Comparison of ENCODE assay signal across 36 cellular contexts in genomic region chr20:32072168-32072721, GRCh38. TPM values are rescaled to one million over a fixed set of nuclear protein-coding genes. Genes with fewer than 3 reads are reported as not detected.
A peak's percentile ranks its signal among the peaks of the same experiment; 100 is the strongest.
DNase-seq lines count a peak whose midpoint lies in the region; ATAC-seq, FAIRE-seq and TF ChIP-seq lines count a peak whose summit lies in the region.
"Had no signal": no experiment of that assay in that cellular context is flagged by ENCODE, and none has a peak within 500 bp of the region (broad histone marks: within the 10 kb centered on the region; RNA-seq: fewer than 3 reads in every experiment).

No MANE protein-coding gene starts in this region.

- 7% methylated on average over 4 of the region's 4 CpGs for WGBS in HepG2 (ENCODE audit: low lambda C conversion rate)
- WGBS in right lobe of liver (ENCODE audit: insufficient coverage, low coverage, low lambda C conversion rate, missing lambda C conversion rate) = 64% methylated on average over 4 of the region's 4 CpGs

- no peak overlapping the region for H3K27ac Mint-ChIP-seq in activated naive CD4-positive, alpha-beta T cell treated with anti-CD3 and anti-CD28 coated beads, Interleukin-2, amount 50 U/mL, for 72 hours
- H3K27ac Mint-ChIP-seq: activated CD4-positive, alpha-beta T cell treated with anti-CD3 and anti-CD28 coated beads, Interleukin-2, amount 10 ng/mL, durations not matched to agents 24 days and 14 days; activated naive CD8-positive, alpha-beta T cell treated with anti-CD3 and anti-CD28 coated beads for 36 hours; CD4-positive, alpha-beta memory T cell; natural killer cell; stimulated activated naive B cell treated with anti-CD40 and anti-IgM and Interleukin-4, amounts not matched to agents 10 μg/mL and 1 μg/mL and 100 μg/mL, for 72 hours; type B pancreatic cell had no signal

- no peak for FAIRE-seq in HepG2 (lab: Jason Lieb, UNC)
- FAIRE-seq: A204.1, GM12891, small intestine had no signal

- CTCF ChIA-PET in HepG2 (lab: Yijun Ruan, JAX; ENCODE audit: low intra/inter-chr PET ratio, low total read pairs) = no interaction called here

- H3K27me3 ChIP-seq in HepG2 (ENCODE audit: control insufficient read depth in 1 of 2, insufficient read depth in 2 of 2, low read length in 2 of 2) (peaks cover 8 to 61% of the 10 kb centered on the region in 2 experiments; a peak in 4 of 5 replicates), right lobe of liver (no peaks in the 10 kb centered on the region), duodenal mucosa (ENCODE audit: control insufficient read depth in 1 of 2, insufficient read depth in 2 of 2, low read length in 2 of 2) (peaks cover 0 to 5% of the 10 kb centered on the region in 2 donors)

- no peak for TF ChIP-seq RAD21 in HepG2 (CRISPR knock-in tag; IDR thresholded peaks at IDR 0.05)

- H3K4me1 ChIP-seq in HepG2 (ENCODE audit: insufficient read depth, low read length) = peaks cover 23% of the 10 kb centered on the region
- H3K4me1 ChIP-seq in right lobe of liver = no peaks in the 10 kb centered on the region
- H3K4me1 ChIP-seq in duodenal mucosa (ENCODE audit: control insufficient read depth in 1 of 2, insufficient read depth in 2 of 2, low read length in 2 of 2) = peaks cover 0 to 3% of the 10 kb centered on the region in 2 donors
- H3K4me1 ChIP-seq: breast epithelium had no signal

- POLR2A ChIA-PET in HepG2 (lab: Yijun Ruan, JAX) = no interaction called here

- no peak overlapping the region for H3K27ac ChIP-seq in HepG2 (ENCODE audit: extremely low read length, insufficient read depth, low read length)
- H3K27ac ChIP-seq in right lobe of liver = no peak overlapping the region
- peak overlapping the region; percentile 25 for H3K27ac ChIP-seq in duodenal mucosa (ENCODE audit: low read depth, low read length)
- H3K27ac ChIP-seq: breast epithelium, epithelial cell of prostate had no signal

- intact Hi-C loops in HepG2 (cut with micrococcal nuclease; ENCODE audit: unreplicated experiment) = no loop called here
- intact Hi-C loops in right lobe of liver (cut with DNase I) = no loop called here

- ATAC-seq in HepG2 (peak; percentile 12; the same call in 1 of the 3 replicates), right lobe of liver (no peak), GM19324 (IDR thresholded peaks at IDR 0.05; ENCODE audit: low FRiP score, unreplicated experiment) (no peak)
- ATAC-seq in activated naive CD4-positive, alpha-beta T cell treated with anti-CD3 and anti-CD28 coated beads, Interleukin-2, amount 50 U/mL, for 72 hours = no peak
- ATAC-seq: left cardiac atrium; mucosa of descending colon; natural killer cell; Panc1; stimulated activated naive B cell treated with anti-CD40 and anti-IgM and Interleukin-4, amounts not matched to agents 10 μg/mL and 1 μg/mL and 100 μg/mL, for 72 hours had no signal

- H3K9ac ChIP-seq in HepG2 (ENCODE audit: insufficient read depth, low read depth, low read length) (no peak overlapping the region), duodenal mucosa (ENCODE audit: low read depth in 1 of 2, low read length in 2 of 2) (no peak overlapping the region)

- no peak for TF ChIP-seq CTCF in HepG2 (CRISPR knock-in tag; IDR thresholded peaks at IDR 0.05)
- TF ChIP-seq CTCF in right lobe of liver (IDR thresholded peaks at IDR 0.05) = no peak

- no peaks in the 10 kb centered on the region for H3K79me2 ChIP-seq in HepG2 (ENCODE audit: insufficient read depth, low read length)

- no peaks in the 10 kb centered on the region for H4K20me1 ChIP-seq in HepG2 (ENCODE audit: insufficient read depth, low read length)

- TF ChIP-seq EP300 in HepG2 (IDR thresholded peaks at IDR 0.05; ENCODE audit: low read depth in 2 of 2, low read length in 2 of 2) (no peak), HepG2 (CRISPR knock-in tag; IDR thresholded peaks at IDR 0.05; ENCODE audit: borderline replicate concordance) (no peak)

- no peaks in the 10 kb centered on the region for H3K36me3 Mint-ChIP-seq in activated naive CD4-positive, alpha-beta T cell treated with anti-CD3 and anti-CD28 coated beads, Interleukin-2, amount 50 U/mL, for 72 hours
- H3K36me3 Mint-ChIP-seq: activated naive CD8-positive, alpha-beta T cell treated with anti-CD3 and anti-CD28 coated beads for 36 hours; CD4-positive, alpha-beta memory T cell; natural killer cell; type B pancreatic cell had no signal

- peak overlapping the region; percentile 30; the same call in 1 of the 2 replicates for H3K4me2 ChIP-seq in HepG2 (ENCODE audit: low read depth, low read length)

- no peak for DNase-seq in HepG2 (ENCODE audit: low spot score)
- DNase-seq in right lobe of liver = no peak
- peak; percentile 60 for DNase-seq in NCI-H82 (lab: John Stamatoyannopoulos, UW)
- no peak for DNase-seq in erythroblast (lab: John Stamatoyannopoulos, UW)
- no peak for DNase-seq in GM03348 (ENCODE audit: low spot score)
- no peak for DNase-seq in activated naive CD4-positive, alpha-beta T cell treated with anti-CD3 and anti-CD28 coated beads, Interleukin-2, amount 50 U/mL, for 72 hours (ENCODE audit: low spot score in 2 of 2)
- DNase-seq: activated CD4-positive, alpha-beta T cell treated with anti-CD3 and anti-CD28 coated beads, Interleukin-2, amount 10 ng/mL, durations not matched to agents 24 days and 14 days; activated naive CD8-positive, alpha-beta T cell treated with anti-CD3 and anti-CD28 coated beads for 36 hours; anterior cingulate cortex; CD4-positive, alpha-beta memory T cell; effector CD8-positive, alpha-beta T cell; H9; hypothalamus; Karpas-422; left cardiac atrium; mucosa of descending colon; natural killer cell; NCI-H1436; NCI-H524; SHP77; small intestine; stimulated activated naive B cell treated with anti-CD40 and anti-IgM and Interleukin-4, amounts not matched to agents 10 μg/mL and 1 μg/mL and 100 μg/mL, for 72 hours; substantia nigra; T1000 had no signal

- no peaks in the 10 kb centered on the region for H3K9me3 ChIP-seq in HepG2 (ENCODE audit: low read length)
- H3K9me3 ChIP-seq in right lobe of liver = no peaks in the 10 kb centered on the region
- H3K9me3 ChIP-seq in duodenal mucosa (ENCODE audit: control insufficient read depth in 1 of 2, low read length in 2 of 2) = no peaks in the 10 kb centered on the region
- H3K9me3 ChIP-seq: breast epithelium, mucosa of descending colon had no signal

- H3K9me3 Mint-ChIP-seq in activated naive CD4-positive, alpha-beta T cell treated with anti-CD3 and anti-CD28 coated beads, Interleukin-2, amount 50 U/mL, for 72 hours = no peaks in the 10 kb centered on the region
- H3K9me3 Mint-ChIP-seq: activated CD4-positive, alpha-beta T cell treated with anti-CD3 and anti-CD28 coated beads, Interleukin-2, amount 10 ng/mL, durations not matched to agents 24 days and 14 days; activated naive CD8-positive, alpha-beta T cell treated with anti-CD3 and anti-CD28 coated beads for 36 hours; CD4-positive, alpha-beta memory T cell; H9; natural killer cell; stimulated activated naive B cell treated with anti-CD40 and anti-IgM and Interleukin-4, amounts not matched to agents 10 μg/mL and 1 μg/mL and 100 μg/mL, for 72 hours; type B pancreatic cell had no signal

- TF ChIP-seq POLR2A in HepG2 (IDR thresholded peaks at IDR 0.05; ENCODE audit: insufficient read depth in 1 of 2, low read depth in 2 of 2, low read length in 2 of 2) = no peak
- TF ChIP-seq POLR2A in right lobe of liver (IDR thresholded peaks at IDR 0.05) = no peak
- no peak for TF ChIP-seq POLR2A in erythroblast (IDR thresholded peaks at IDR 0.05; ENCODE audit: low read length)

- H3K4me3 ChIP-seq in HepG2 (replicated peaks in 1 of 3; ENCODE audit: insufficient read depth in 1 of 3, low read depth in 2 of 3, low read length in 3 of 3) = no peak overlapping the region
- H3K4me3 ChIP-seq in right lobe of liver = no peak overlapping the region
- H3K4me3 ChIP-seq in duodenal mucosa (ENCODE audit: low read depth in 1 of 2, low read length in 2 of 2) = no peak overlapping the region
- H3K4me3 ChIP-seq: breast epithelium, lung, mucosa of descending colon had no signal

- in situ Hi-C loops in HepG2 (cut with HindIII; ENCODE audit: extremely low pct_ligation_motif_present, low pct_unique_long_range_greater_than_20kb) = no loop called here

- no peak overlapping the region for H2AFZ ChIP-seq in HepG2 (ENCODE audit: low read length)

- no peaks in the 10 kb centered on the region for H3K36me3 ChIP-seq in HepG2 (replicated peaks in 1 of 2; ENCODE audit: control insufficient read depth in 1 of 2, insufficient read depth in 2 of 2, low read length in 2 of 2)
- no peaks in the 10 kb centered on the region for H3K36me3 ChIP-seq in right lobe of liver
- H3K36me3 ChIP-seq in duodenal mucosa (ENCODE audit: control insufficient read depth in 1 of 2, insufficient read depth in 2 of 2, low read length in 2 of 2) = no peaks in the 10 kb centered on the region
- H3K36me3 ChIP-seq: breast epithelium had no signal

- no TSS peak for BruUV-seq in HepG2 (replicated peaks; lab: Mats Ljungman, UMichigan)

RNA-seq across cellular contexts. Expression of gene HCK, which starts 20.2 kb away (rescaled TPM):
- total RNA-seq in HepG2 (2016; rRNA removed; fragmentation: Illumina TruSeq; extraction: Trizol) (not detected in 2 replicates), right lobe of liver (10 to 100 TPM in 1 of 6 experiments, 1 to 10 TPM in 5; 2.9 to 17.1 (median 5.6) TPM)
- total RNA-seq in HepG2 (2016; cell fraction: cytosol; rRNA removed; fragmentation: Illumina TruSeq; extraction: Trizol; ENCODE audit: low read depth) = not detected in 2 replicates
- total RNA-seq in HepG2 (2016; cell fraction: insoluble cytoplasmic fraction; rRNA removed; fragmentation: Illumina TruSeq; extraction: Trizol) = not detected in 2 replicates
- total RNA-seq in HepG2 (2016; cell fraction: membrane; rRNA removed; fragmentation: Illumina TruSeq; extraction: Trizol) = not detected in 2 replicates
- not detected in 2 replicates for total RNA-seq in HepG2 (2016; cell fraction: nucleus; rRNA removed; fragmentation: Illumina TruSeq; extraction: Trizol)
- 0.04 and 0.10 TPM in 2 replicates for polyA plus RNA-seq in HepG2 (2011; rRNA removed)
- 0.05 TPM in 1 of 2 replicates, not detected in the other for polyA plus RNA-seq in HepG2 (2011; cell fraction: cytosol; rRNA removed)
- polyA plus RNA-seq in HepG2 (2011; cell fraction: nucleus; rRNA removed) = 0.06 TPM in 1 of 2 replicates, not detected in the other
- not detected in 2 replicates for polyA plus RNA-seq in HepG2 (2012)
- polyA plus RNA-seq in HepG2 (2016; cell fraction: cytosol; fragmentation: Illumina TruSeq; extraction: Trizol; ENCODE audit: low read depth) = not detected in 2 replicates
- polyA plus RNA-seq in HepG2 (2016; cell fraction: insoluble cytoplasmic fraction; fragmentation: Illumina TruSeq; extraction: Trizol; ENCODE audit: low read depth) = not detected in 2 replicates
- polyA plus RNA-seq in HepG2 (2016; cell fraction: membrane; fragmentation: Illumina TruSeq; extraction: Trizol; ENCODE audit: low read depth) = not detected in 2 replicates
- not detected in 2 replicates for polyA plus RNA-seq in HepG2 (2016; cell fraction: nucleus; fragmentation: Illumina TruSeq; extraction: Trizol; ENCODE audit: insufficient read depth, low read depth)
- polyA minus RNA-seq in HepG2 (2011; rRNA and poly(A)+ RNA removed; ENCODE audit: low replicate concordance) = not detected in 2 replicates
- not detected in 2 replicates for polyA minus RNA-seq in HepG2 (2011; cell fraction: cytosol; rRNA and poly(A)+ RNA removed)
- polyA minus RNA-seq in HepG2 (2011; cell fraction: nucleus; rRNA and poly(A)+ RNA removed) = not detected in 2 replicates
- under 1 TPM in 1 of 2 donors, not detected in 1; 0.16 TPM for total RNA-seq in activated naive CD4-positive, alpha-beta T cell treated with anti-CD3 and anti-CD28 coated beads, Interleukin-2, amount 50 U/mL, for 72 hours
- total RNA-seq: activated CD4-positive, alpha-beta T cell treated with anti-CD3 and anti-CD28 coated beads, Interleukin-2, amount 10 ng/mL, durations not matched to agents 24 days and 14 days; activated CD8-positive, alpha-beta memory T cell treated with anti-CD3 and anti-CD28 coated beads for 36 hours; activated naive CD8-positive, alpha-beta T cell treated with anti-CD3 and anti-CD28 coated beads for 36 hours; Daoy; glomerular endothelial cell had no signal

RNA-seq across cellular contexts. Expression of gene TM9SF4, which starts 37.3 kb away (rescaled TPM):
- total RNA-seq in HepG2 (2016; rRNA removed; fragmentation: Illumina TruSeq; extraction: Trizol) = 30.3 and 53.5 TPM in 2 replicates
- total RNA-seq in HepG2 (2016; cell fraction: cytosol; rRNA removed; fragmentation: Illumina TruSeq; extraction: Trizol; ENCODE audit: low read depth) = 8.9 and 10.2 TPM in 2 replicates
- total RNA-seq in HepG2 (2016; cell fraction: insoluble cytoplasmic fraction; rRNA removed; fragmentation: Illumina TruSeq; extraction: Trizol) = 26.6 and 52.8 TPM in 2 replicates
- total RNA-seq in HepG2 (2016; cell fraction: membrane; rRNA removed; fragmentation: Illumina TruSeq; extraction: Trizol) = 16.3 and 19.5 TPM in 2 replicates
- total RNA-seq in HepG2 (2016; cell fraction: nucleus; rRNA removed; fragmentation: Illumina TruSeq; extraction: Trizol) = 67.0 and 79.9 TPM in 2 replicates
- 171 and 183 TPM in 2 replicates for polyA plus RNA-seq in HepG2 (2011; rRNA removed)
- polyA plus RNA-seq in HepG2 (2011; cell fraction: cytosol; rRNA removed) = 137 and 141 TPM in 2 replicates
- 138 and 162 TPM in 2 replicates for polyA plus RNA-seq in HepG2 (2011; cell fraction: nucleus; rRNA removed)
- polyA plus RNA-seq in HepG2 (2012) = 93.4 and 96.8 TPM in 2 replicates
- 5.9 and 6.7 TPM in 2 replicates for polyA plus RNA-seq in HepG2 (2016; cell fraction: cytosol; fragmentation: Illumina TruSeq; extraction: Trizol; ENCODE audit: low read depth)
- 27.2 and 35.4 TPM in 2 replicates for polyA plus RNA-seq in HepG2 (2016; cell fraction: insoluble cytoplasmic fraction; fragmentation: Illumina TruSeq; extraction: Trizol; ENCODE audit: low read depth)
- 15.5 and 17.0 TPM in 2 replicates for polyA plus RNA-seq in HepG2 (2016; cell fraction: membrane; fragmentation: Illumina TruSeq; extraction: Trizol; ENCODE audit: low read depth)
- polyA plus RNA-seq in HepG2 (2016; cell fraction: nucleus; fragmentation: Illumina TruSeq; extraction: Trizol; ENCODE audit: insufficient read depth, low read depth) = 134 and 135 TPM in 2 replicates
- 107 and 349 TPM in 2 replicates for polyA minus RNA-seq in HepG2 (2011; rRNA and poly(A)+ RNA removed; ENCODE audit: low replicate concordance)
- polyA minus RNA-seq in HepG2 (2011; cell fraction: cytosol; rRNA and poly(A)+ RNA removed) = 135 and 159 TPM in 2 replicates
- 88.2 and 109 TPM in 2 replicates for polyA minus RNA-seq in HepG2 (2011; cell fraction: nucleus; rRNA and poly(A)+ RNA removed)
- 10 to 100 TPM; 26.9 to 33.9 (median 30.5) TPM for total RNA-seq in right lobe of liver
- total RNA-seq in activated naive CD4-positive, alpha-beta T cell treated with anti-CD3 and anti-CD28 coated beads, Interleukin-2, amount 50 U/mL, for 72 hours = 10 to 100 TPM; 41.0 to 45.4 TPM
